Comparison of ENCODE assay signal across 8 cellular contexts in genomic region chr13:80339578-80339840, GRCh38. TPM values are rescaled to one million over a fixed set of nuclear protein-coding genes. Genes with fewer than 3 reads are reported as not detected.
A peak's percentile ranks its signal among the peaks of the same experiment; 100 is the strongest.
DNase-seq lines count a peak whose midpoint lies in the region; ATAC-seq and TF ChIP-seq lines count a peak whose summit lies in the region.
"Had no signal": no experiment of that assay in that cellular context is flagged by ENCODE, and none has a peak within 500 bp of the region (broad histone marks: within the 10 kb centered on the region; RNA-seq: fewer than 3 reads in every experiment).

No MANE protein-coding gene starts in this region.

- peak overlapping the region; percentile 99 for H3K9ac ChIP-seq in HUES64 (ENCODE audit: low read depth, low read length)

- H3K4me3 ChIP-seq in HUES64 (ENCODE audit: low read length) = peak overlapping the region; percentile 99
- H3K4me3 ChIP-seq in astrocyte of the spinal cord (ENCODE audit: low read depth, low read length) = peak overlapping the region; percentile 95
- peak overlapping the region; percentile 65 to 74 for H3K4me3 ChIP-seq in testis

- intact Hi-C loops in testis (cut with DNase I; ENCODE audit: low total_unique reads) = no loop called here

- H3K9me3 ChIP-seq in HUES64 (ENCODE audit: insufficient read depth, low read depth, low read length) (no peaks in the 10 kb centered on the region), testis (no peaks in the 10 kb centered on the region)

- peak overlapping the region; percentile 100 for H3K27ac ChIP-seq in HUES64 (ENCODE audit: low read depth, low read length)
- H3K27ac ChIP-seq in testis = peak overlapping the region; percentile 71 to 94

- H3K36me3 ChIP-seq in HUES64 (ENCODE audit: insufficient read depth, low read length) (peaks cover 42% of the 10 kb centered on the region), testis (ENCODE audit: low read depth, missing control alignments) (no peaks in the 10 kb centered on the region)

- no peak for TF ChIP-seq POLR2A in testis (IDR thresholded peaks at IDR 0.05)

- in situ Hi-C loops in astrocyte of the spinal cord (cut with HindIII; ENCODE audit: low sequenced_read_pairs) = no loop called here

- WGBS in HUES64 = 0% methylated on average over 1 of the region's 4 CpGs
- WGBS in testis, 2 donors = 0% methylated on average over 4 of the region's 4 CpGs

- no peak for ATAC-seq in GM18517 (IDR thresholded peaks at IDR 0.05; ENCODE audit: unreplicated experiment)

- TF ChIP-seq CTCF in astrocyte of the spinal cord (IDR thresholded peaks at IDR 0.05; ENCODE audit: low read depth, low read length) (no peak), testis (IDR thresholded peaks at IDR 0.05) (no peak)

- H3K27me3 ChIP-seq in HUES64 (ENCODE audit: insufficient read depth, low read length) (peaks cover 9% of the 10 kb centered on the region), testis (no peaks in the 10 kb centered on the region)

- DNase-seq in astrocyte of the spinal cord (ENCODE audit: low read depth, low spot score) (peak; percentile 70), kidney glomerular epithelial cell (lab: John Stamatoyannopoulos, UW) (peak; percentile 42), testis (no peak), HUDEP-2 (lab: John Stamatoyannopoulos, UW; ENCODE audit: unreplicated experiment in 76 of 76) (no peak), cortex of kidney (lab: John Stamatoyannopoulos, UW) (no peak)
- DNase-seq: effector memory CD4-positive, alpha-beta T cell had no signal

- H3K4me1 ChIP-seq in HUES64 (ENCODE audit: insufficient read depth, low read length) (peaks cover 42% of the 10 kb centered on the region), testis (peaks cover 16% of the 10 kb centered on the region)

RNA-seq across cellular contexts. Expression of gene SPRY2, which starts 1.4 kb away (rescaled TPM):
- polyA plus RNA-seq in HUES64 (2013, experiment 1 of 2) = 68.7 TPM
- polyA plus RNA-seq in HUES64 (2013, experiment 2 of 2) = 98.0 TPM
- total RNA-seq in testis = 10 to 100 TPM in 1 of 2 donors, 1 to 10 TPM in 1; 8.4 to 12.9 TPM
- 10.7 TPM for polyA plus RNA-seq in testis (ENCODE audit: insufficient read depth, low read depth, low replicate concordance)

Comparison
In these comparisons a context has a peak if more than half of its experiments do, and no peak if none do; other contexts are left out.
1. DNase-seq: peak in astrocyte of the spinal cord (single experiment) and kidney glomerular epithelial cell (single experiment); none in testis (single experiment), HUDEP-2 (0 of 76) and cortex of kidney (single experiment).
2. Peak in every context shown above with its lines, with median percentiles within 50 percentile points of each other: H3K4me3 ChIP-seq.